ENCODE assay signal across 8 cellular contexts in the genomic region with DNA sequence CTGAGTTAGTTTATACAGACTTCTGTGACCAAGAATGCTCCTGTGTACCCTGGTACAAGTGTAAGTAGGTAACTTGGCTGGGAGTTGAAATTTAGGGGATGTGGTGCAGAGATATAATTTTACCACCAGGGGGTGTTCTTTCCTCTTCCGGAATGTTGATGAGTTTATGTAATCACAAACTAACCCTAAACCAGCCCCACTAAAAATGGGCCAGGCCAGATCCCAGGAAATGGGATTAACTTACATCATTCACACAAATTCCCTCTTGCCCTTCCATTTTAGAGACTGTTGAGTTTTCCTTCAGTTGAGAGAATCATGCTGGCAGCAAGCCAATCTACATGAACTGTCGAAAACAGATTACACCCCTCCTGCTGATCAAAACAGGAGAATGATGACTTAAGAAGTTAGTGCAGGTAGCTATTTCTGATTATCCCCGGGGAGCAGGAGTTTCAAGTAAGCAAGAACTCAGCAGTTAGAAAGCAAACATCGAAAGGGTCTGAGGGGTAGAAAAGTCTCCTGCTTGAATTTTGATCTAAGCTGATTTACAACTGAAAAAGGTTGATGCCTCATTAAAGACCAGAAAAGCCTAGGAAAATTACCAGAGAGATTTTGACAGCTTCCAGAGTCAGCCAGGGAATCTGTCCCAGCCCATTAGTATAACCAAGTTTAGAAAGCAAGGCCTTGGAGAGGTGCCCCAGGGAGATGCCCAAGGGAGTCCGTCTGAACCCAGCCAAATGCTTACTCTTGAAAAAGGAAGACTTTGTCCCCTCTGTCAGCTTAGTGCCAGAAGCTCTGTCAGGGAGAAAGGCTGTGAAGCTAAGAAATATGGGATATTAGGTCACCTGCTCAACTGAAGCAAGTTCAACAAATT. TPM values are rescaled to one million over a fixed set of nuclear protein-coding genes. Genes with fewer than 3 reads are reported as not detected.
DNase-seq lines count a peak whose midpoint lies in the region; ATAC-seq and TF ChIP-seq lines count a peak whose summit lies in the region.

No MANE protein-coding gene starts in this region.

- intact Hi-C loops in mucosa of descending colon (cut with DNase I, micrococcal nuclease) (loop anchor here (5.0 to 10.0 kb wide), 2 partner anchors 455 to 458 kb away; no protein-coding TSS in a partner anchor), tibial artery (cut with DNase I; ENCODE audit: low total_unique reads) (loop anchor here (2.0 to 10.0 kb wide), 3 partner anchors 106 to 458 kb away; a partner anchor contains a TSS)

- H3K4me1 ChIP-seq in mucosa of descending colon (ENCODE audit: low read depth) (no peaks in the 10 kb centered on the region), tibial artery (peaks cover 0 to 37% (median 28%) of the 10 kb centered on the region in 4 donors)

- H3K27ac ChIP-seq in tibial artery, result peak overlapping the region; percentile 76 to 83

- CTCF ChIA-PET in activated CD4-positive, alpha-beta memory T cell treated with anti-CD3 and anti-CD28 coated beads, Interleukin-2, amount 10 ng/mL, durations not matched to agents 7 days and 5 days (lab: Charles Lee), result interaction anchor here (0.6 to 1.9 kb wide), 17 partner anchors 9 to 644 kb away, joined by 3 to 13 read pairs (median 4); a partner anchor contains a TSS

- TF ChIP-seq CTCF in epithelial cell of esophagus (IDR thresholded peaks at IDR 0.05; ENCODE audit: insufficient read depth, low read depth, low read length, missing control alignments) (peak; percentile 71), mucosa of descending colon (IDR thresholded peaks at IDR 0.05) (peak; percentile 55), tibial artery (IDR thresholded peaks at IDR 0.05) (peak; percentile 70 to 73)

- H3K36me3 ChIP-seq in mucosa of descending colon (ENCODE audit: low read depth) (no peaks in the 10 kb centered on the region), tibial artery (no peaks in the 10 kb centered on the region)

- no peaks in the 10 kb centered on the region for H3K9me3 Mint-ChIP-seq in activated CD4-positive, alpha-beta memory T cell treated with anti-CD3 and anti-CD28 coated beads, Interleukin-2, amount 10 ng/mL, durations not matched to agents 7 days and 5 days

- peaks cover 11% of the 10 kb centered on the region for H3K4me1 Mint-ChIP-seq in activated CD4-positive, alpha-beta memory T cell treated with anti-CD3 and anti-CD28 coated beads, Interleukin-2, amount 10 ng/mL, durations not matched to agents 7 days and 5 days

- H3K27me3 Mint-ChIP-seq in activated CD4-positive, alpha-beta memory T cell treated with anti-CD3 and anti-CD28 coated beads, Interleukin-2, amount 10 ng/mL, durations not matched to agents 7 days and 5 days, result peaks cover 3% of the 10 kb centered on the region

- H3K9me3 ChIP-seq in mucosa of descending colon (no peaks in the 10 kb centered on the region), tibial artery (no peaks in the 10 kb centered on the region)

- H3K36me3 Mint-ChIP-seq in activated CD4-positive, alpha-beta memory T cell treated with anti-CD3 and anti-CD28 coated beads, Interleukin-2, amount 10 ng/mL, durations not matched to agents 7 days and 5 days (ENCODE audit: low read depth), result no peaks in the 10 kb centered on the region

- no peak overlapping the region for H3K4me3 ChIP-seq in epithelial cell of esophagus (ENCODE audit: low read length)
- H3K4me3 ChIP-seq in mucosa of descending colon, result no peak overlapping the region
- H3K4me3 ChIP-seq in tibial artery, result peak overlapping the region in 1 of 2 donors; percentile 8

- H3K27ac Mint-ChIP-seq in activated CD4-positive, alpha-beta memory T cell treated with anti-CD3 and anti-CD28 coated beads, Interleukin-2, amount 10 ng/mL, durations not matched to agents 7 days and 5 days, result no peak overlapping the region

- peak; percentile 34 for DNase-seq in activated gamma-delta T cell treated with Interleukin-2 at 50 U/mL for 16 hours
- DNase-seq in activated gamma-delta T cell (lab: John Stamatoyannopoulos, UW), result no peak
- DNase-seq in NCI-H526 (lab: John Stamatoyannopoulos, UW), result peak; percentile 65 to 83
- peak; percentile 27 for DNase-seq in activated CD4-positive, alpha-beta memory T cell treated with anti-CD3 and anti-CD28 coated beads, Interleukin-2, amount 10 ng/mL, durations not matched to agents 7 days and 5 days
- DNase-seq in epithelial cell of esophagus (ENCODE audit: low read depth), result peak; percentile 80
- DNase-seq in mucosa of descending colon, result peak in 1 of 3 donors; percentile 47
- DNase-seq in tibial artery, result peak; percentile 82 to 93

- H3K27me3 ChIP-seq in tibial artery, result no peaks in the 10 kb centered on the region

- no peak overlapping the region for H3K4me3 Mint-ChIP-seq in activated CD4-positive, alpha-beta memory T cell treated with anti-CD3 and anti-CD28 coated beads, Interleukin-2, amount 10 ng/mL, durations not matched to agents 7 days and 5 days

- POLR2A ChIA-PET in activated CD4-positive, alpha-beta memory T cell treated with anti-CD3 and anti-CD28 coated beads, Interleukin-2, amount 10 ng/mL, durations not matched to agents 7 days and 5 days (lab: Charles Lee), result interaction anchor here (0.8 to 2.5 kb wide), 4 partner anchors 59 to 176 kb away, joined by 3 to 18 read pairs (median 6); a partner anchor contains a TSS

- ATAC-seq in HG03175 (IDR thresholded peaks at IDR 0.05; ENCODE audit: unreplicated experiment) (peak; percentile 64), mucosa of descending colon (peak; percentile 88)

RNA-seq across cellular contexts. Expression of a gene that starts 32.3 kb away (rescaled TPM):
- 10 to 100 TPM; 55.2 to 61.1 TPM for total RNA-seq in activated CD4-positive, alpha-beta memory T cell treated with anti-CD3 and anti-CD28 coated beads, Interleukin-2, amount 10 ng/mL, durations not matched to agents 7 days and 5 days
- 10 to 100 TPM; 42.0 to 47.6 (median 43.6) TPM for total RNA-seq in mucosa of descending colon
